8 cellular contexts compared by ENCODE assay signal in genomic region chr19:45179848-45180370, GRCh38. TPM values are rescaled to one million over a fixed set of nuclear protein-coding genes. Genes with fewer than 3 reads are reported as not detected.
DNase-seq lines count a peak whose midpoint lies in the region; ATAC-seq and TF ChIP-seq lines count a peak whose summit lies in the region.

No MANE protein-coding gene starts in this region.

- 4% methylated on average over 7 of the region's 14 CpGs; no CpG with 5 or more reads in 1 of the 2 experiments for WGBS in IMR-90 (ENCODE audit: extremely low coverage in 2 of 2, insufficient read length in 1 of 2), 2 experiments

- TF ChIP-seq POLR2A in IMR-90 (IDR thresholded peaks at IDR 0.05; ENCODE audit: low read depth, low read length), result no peak

- peak overlapping the region; percentile 43; the same call in 1 of the 2 replicates for H2AK5ac ChIP-seq in IMR-90 (ENCODE audit: low read depth, low read length)

- TF ChIP-seq RAD21 in IMR-90 (IDR thresholded peaks at IDR 0.05; ENCODE audit: low read length), result no peak

- peak overlapping the region; percentile 69 for H3K9ac ChIP-seq in IMR-90 (ENCODE audit: low read depth, low read length)
- peak overlapping the region in 1 of 2 donors; percentile 81 for H3K9ac ChIP-seq in colonic mucosa (ENCODE audit: low read depth in 2 of 2, low read length in 2 of 2)

- peak overlapping the region in 4 of 6 donors; percentile 53 to 84 (median 64) for H3K27ac Mint-ChIP-seq in naive B cell

- no TSS peak for BruUV-seq in IMR-90 (replicated peaks; lab: Mats Ljungman, UMichigan)

- H4K8ac ChIP-seq in IMR-90 (ENCODE audit: low read depth in 2 of 2, low read length in 2 of 2), result peak overlapping the region; percentile 59 to 76; a peak in 2 of 4 replicates

- 0 out of 2 replicates have a peak overlapping the region, but pooled peaks have one; percentile 14 for H3K14ac ChIP-seq in IMR-90 (replicated peaks; ENCODE audit: low read depth, low read length)

- no peaks in the 10 kb centered on the region for H3K27me3 ChIP-seq in ACC112 (ENCODE audit: insufficient read depth, low read length)
- H3K27me3 ChIP-seq in IMR-90 (ENCODE audit: control insufficient read depth, insufficient read depth, low read length), result no peaks in the 10 kb centered on the region
- H3K27me3 ChIP-seq in colonic mucosa, result no peaks in the 10 kb centered on the region

- no peak overlapping the region for H4K5ac ChIP-seq in IMR-90 (ENCODE audit: low read depth, low read length)

- peak overlapping the region; percentile 68; the same call in 1 of the 2 replicates for H3K23ac ChIP-seq in IMR-90 (ENCODE audit: low read depth, low read length)

- H3K9me3 ChIP-seq in IMR-90 (ENCODE audit: control insufficient read depth, insufficient read depth, low read length), result no peaks in the 10 kb centered on the region
- no peaks in the 10 kb centered on the region for H3K9me3 ChIP-seq in colonic mucosa

- DNase-seq in IMR-90, result no peak
- DNase-seq in colonic mucosa, result no peak
- DNase-seq in naive B cell, result no peak
- no peak for DNase-seq in left colon
- DNase-seq in NCI-H2081 treated with DMSO at 0.1 percent for 48 hours (lab: John Stamatoyannopoulos, UW), result no peak
- DNase-seq in GM19238 (ENCODE audit: insufficient read length, low spot score), result no peak

- no peak overlapping the region for H2BK5ac ChIP-seq in IMR-90 (ENCODE audit: low read depth, low read length, poor library complexity, severe bottlenecking)

- H4K20me1 ChIP-seq in IMR-90 (ENCODE audit: insufficient read depth, low read length), result peaks cover 16% of the 10 kb centered on the region; the same call in 1 of the 2 replicates

- ATAC-seq in IMR-90 (ENCODE audit: low read depth), result no peak
- no peak for ATAC-seq in naive B cell (ENCODE audit: low read depth in 2 of 2)
- no peak for ATAC-seq in left colon
- no peak for ATAC-seq in HG02610 (IDR thresholded peaks at IDR 0.05; ENCODE audit: unreplicated experiment)

- H3K36me3 ChIP-seq in ACC112 (ENCODE audit: insufficient read depth, low read length) (no peaks in the 10 kb centered on the region), IMR-90 (ENCODE audit: control insufficient read depth, insufficient read depth, low read length) (peaks cover 4% of the 10 kb centered on the region; the same call in 1 of the 2 replicates), colonic mucosa (no peaks in the 10 kb centered on the region)

- peaks cover 11 to 45% of the 10 kb centered on the region in 2 experiments for H3K79me1 ChIP-seq in IMR-90 (ENCODE audit: low read depth in 1 of 2, low read length in 2 of 2)

- H2BK15ac ChIP-seq in IMR-90 (ENCODE audit: low read depth, low read length), result no peak overlapping the region

- no peak overlapping the region for H4K91ac ChIP-seq in IMR-90 (ENCODE audit: insufficient read depth, low read depth, low read length)

- POLR2A ChIA-PET in IMR-90 (lab: Charles Lee; ENCODE audit: unreplicated experiment), result no interaction called here

- CTCF ChIA-PET in IMR-90 (lab: Yijun Ruan, JAX), result no interaction called here

- H3K27ac ChIP-seq in ACC112 (ENCODE audit: low read depth, low read length), result peak overlapping the region; percentile 73; the same call in 1 of the 2 replicates
- H3K27ac ChIP-seq in IMR-90 (ENCODE audit: insufficient read depth, low read length), result peak overlapping the region; percentile 69
- H3K27ac ChIP-seq in colonic mucosa, result peak overlapping the region; percentile 94

- TF ChIP-seq CTCF in IMR-90 (conservative IDR thresholded peaks at IDR 0.05; ENCODE audit: low read depth, low read length) (no peak), colonic mucosa (IDR thresholded peaks at IDR 0.05) (no peak)

- peaks cover 33 to 52% (median 45%) of the 10 kb centered on the region in 3 donors for H3K4me1 Mint-ChIP-seq in naive B cell

- peak overlapping the region; percentile 86 for H3K4me3 ChIP-seq in ACC112 (ENCODE audit: low read depth, low read length)
- H3K4me3 ChIP-seq in IMR-90 (ENCODE audit: insufficient read depth, low read depth, low read length), result peak overlapping the region; percentile 79
- H3K4me3 ChIP-seq in colonic mucosa, result peak overlapping the region; percentile 92

- dilution Hi-C loops in IMR-90 (cut with HindIII; ENCODE audit: low sequenced_read_pairs, unreplicated experiment), result no loop called here

- no peak overlapping the region for H2BK120ac ChIP-seq in IMR-90 (ENCODE audit: low read depth, low read length)

- no peak overlapping the region for H2BK20ac ChIP-seq in IMR-90 (ENCODE audit: low read depth, low read length)

- H3K9me3 Mint-ChIP-seq in naive B cell, result no peaks in the 10 kb centered on the region

- H2AK9ac ChIP-seq in IMR-90 (replicated peaks; ENCODE audit: low read depth, low read length, poor library complexity), result peak overlapping the region; percentile 98

- no peak overlapping the region for H3K4ac ChIP-seq in IMR-90 (ENCODE audit: low read depth, low read length)

- peak overlapping the region; percentile 75 for H3K4me2 ChIP-seq in IMR-90 (ENCODE audit: low read depth, low read length)

- H3K18ac ChIP-seq in IMR-90 (ENCODE audit: low read depth, low read length), result no peak overlapping the region

- H3K4me3 Mint-ChIP-seq in naive B cell, result peak overlapping the region; percentile 74 to 91 (median 78)

- in situ Hi-C loops in IMR-90 (cut with MboI; ENCODE audit: low sequenced_read_pairs), result no loop called here

- H2AFZ ChIP-seq in ACC112 (ENCODE audit: low read length, unreplicated experiment), result no peak overlapping the region
- H2AFZ ChIP-seq in IMR-90 (replicated peaks; ENCODE audit: low read length, poor library complexity), result peak overlapping the region; percentile 99

- H3K27me3 Mint-ChIP-seq in naive B cell, result no peaks in the 10 kb centered on the region

- peaks cover 4% of the 10 kb centered on the region for H3K4me1 ChIP-seq in ACC112 (ENCODE audit: control insufficient read depth, insufficient read depth, low read length, unreplicated experiment)
- H3K4me1 ChIP-seq in IMR-90 (ENCODE audit: control insufficient read depth, insufficient read depth, low read length), result peaks cover 4% of the 10 kb centered on the region; the same call in 1 of the 2 replicates
- H3K4me1 ChIP-seq in colonic mucosa, result no peaks in the 10 kb centered on the region

- no peak overlapping the region for H3K56ac ChIP-seq in IMR-90 (ENCODE audit: extremely low read depth, insufficient read depth, low read length)

- peaks cover 0 to 13% of the 10 kb centered on the region in 2 donors for H3K36me3 Mint-ChIP-seq in naive B cell

- H3K9me1 ChIP-seq in IMR-90 (ENCODE audit: insufficient read depth, low read length), result 0 out of 2 replicates have a peak, but pooled peaks cover 12% of the 10 kb centered on the region

- peaks cover 20% of the 10 kb centered on the region for H3K79me2 ChIP-seq in ACC112 (ENCODE audit: control insufficient read depth, insufficient read depth, low read length, unreplicated experiment)

- intact Hi-C loops in IMR-90 (cut with micrococcal nuclease) (no loop called here), colonic mucosa (cut with DNase I) (no loop called here), left colon (cut with DNase I, micrococcal nuclease) (loop anchor here in 1 of 2 donors (10.0 kb wide), 1 partner anchor 85 kb away; the partner anchor contains the start of gene PPP1R37)

TF ChIP-seq in IMR-90, 13 proteins besides CTCF, POLR2A, EP300 and RAD21:
- TF ChIP-seq CHD1 (IDR thresholded peaks at IDR 0.05; ENCODE audit: low read depth, low read length) (no peak), SMC3 (IDR thresholded peaks at IDR 0.05; ENCODE audit: low read depth, low read length) (no peak), FOS (IDR thresholded peaks at IDR 0.05; ENCODE audit: low read depth, low read length) (no peak), ELK1 (IDR thresholded peaks at IDR 0.05; ENCODE audit: borderline replicate concordance, low read depth, low read length) (no peak), MAFK (IDR thresholded peaks at IDR 0.05; ENCODE audit: low read depth, low read length) (no peak), RCOR1 (IDR thresholded peaks at IDR 0.05; ENCODE audit: insufficient replicate concordance, low read length) (no peak)

RNA-seq across cellular contexts. Expression of gene BLOC1S3, which starts 1.3 kb away (rescaled TPM):
- 0.83 and 1.1 TPM in 2 replicates for total RNA-seq in IMR-90 (2012; rRNA removed)
- 4.7 and 4.9 TPM in 2 replicates for polyA plus RNA-seq in IMR-90 (2012; rRNA removed)
- 3.6 and 6.5 TPM in 2 replicates for polyA plus RNA-seq in IMR-90 (2012; cell fraction: cytosol; rRNA removed)
- 4.6 and 6.9 TPM in 2 replicates for polyA plus RNA-seq in IMR-90 (2012; cell fraction: nucleus; rRNA removed; ENCODE audit: low replicate concordance)
- 10 to 100 TPM; 10.4 to 15.9 TPM for total RNA-seq in colonic mucosa
- 10 to 100 TPM in 5 of 6 donors, 1 to 10 TPM in 1; 9.1 to 24.5 (median 13.6) TPM for polyA plus RNA-seq in naive B cell (ENCODE audit: low read depth in 6 of 6)
- total RNA-seq in left colon, result 10 to 100 TPM; 11.2 to 13.5 TPM

RNA-seq across cellular contexts. Expression of gene TRAPPC6A, which starts 1.9 kb away (rescaled TPM):
- total RNA-seq in IMR-90 (2012; rRNA removed) (3.1 and 4.1 TPM in 2 replicates), colonic mucosa (10 to 100 TPM; 17.2 to 35.2 TPM), left colon (10 to 100 TPM; 45.0 to 46.9 TPM)
- polyA plus RNA-seq in IMR-90 (2012; rRNA removed) (11.9 and 13.4 TPM in 2 replicates), naive B cell (ENCODE audit: low read depth in 6 of 6) (100 to 1,000 TPM; 114 to 248 (median 134) TPM)
- polyA plus RNA-seq in IMR-90 (2012; cell fraction: cytosol; rRNA removed), result 10.6 and 35.3 TPM in 2 replicates
- 5.3 and 9.9 TPM in 2 replicates for polyA plus RNA-seq in IMR-90 (2012; cell fraction: nucleus; rRNA removed; ENCODE audit: low replicate concordance)

RNA-seq across cellular contexts. Expression of gene NKPD1, which starts 19.1 kb away (rescaled TPM):
- total RNA-seq in IMR-90 (2012; rRNA removed) (under 0.01 TPM in 2 replicates), colonic mucosa (under 1 TPM in 1 of 2 donors, not detected in 1; 0.07 TPM), left colon (under 1 TPM; 0.08 to 0.15 TPM)
- polyA plus RNA-seq in IMR-90 (2012; rRNA removed) (0.09 and 0.14 TPM in 2 replicates), naive B cell (ENCODE audit: low read depth in 6 of 6) (not detected)
- 0.06 and 0.14 TPM in 2 replicates for polyA plus RNA-seq in IMR-90 (2012; cell fraction: cytosol; rRNA removed)
- polyA plus RNA-seq in IMR-90 (2012; cell fraction: nucleus; rRNA removed; ENCODE audit: low replicate concordance), result 0.15 and 0.71 TPM in 2 replicates
